ENCODE assay signal across 8 cellular contexts in genomic region chr17:59620064-59620359, GRCh38. TPM values are rescaled to one million over a fixed set of nuclear protein-coding genes. Genes with fewer than 3 reads are reported as not detected.
DNase-seq lines count a peak whose midpoint lies in the region; ATAC-seq and TF ChIP-seq lines count a peak whose summit lies in the region.

No MANE protein-coding gene starts in this region.

- no peak for DNase-seq in activated T-cell treated with anti-CD3 and anti-CD28 coated beads, Interleukin-2, amount 50 U/mL, for 24 hours
- DNase-seq in activated T-cell treated with anti-CD3 and anti-CD28 coated beads, Interleukin-2, amount 50 U/mL, for 1 hour, result no peak
- DNase-seq in activated naive CD8-positive, alpha-beta T cell treated with anti-CD3 and anti-CD28 coated beads for 36 hours, result no peak
- DNase-seq in thoracic aorta (ENCODE audit: low spot score), result no peak
- no peak for DNase-seq in iPS-NIHi7 (ENCODE audit: extremely low spot score)
- no peak for DNase-seq in HUDEP-2 (lab: John Stamatoyannopoulos, UW; ENCODE audit: unreplicated experiment in 76 of 76)

- H3K9me3 ChIP-seq in thoracic aorta, result no peaks in the 10 kb centered on the region

- H3K27ac ChIP-seq in layer of hippocampus (ENCODE audit: low read depth, low read length) (peak overlapping the region; percentile 99), thoracic aorta (peak overlapping the region; percentile 98 to 99)

- H3K36me3 Mint-ChIP-seq in activated T-cell treated with anti-CD3 and anti-CD28 coated beads, Interleukin-2, amount 50 U/mL, for 24 hours (ENCODE audit: low read depth), result peaks cover 55% of the 10 kb centered on the region
- H3K36me3 Mint-ChIP-seq in activated naive CD8-positive, alpha-beta T cell treated with anti-CD3 and anti-CD28 coated beads for 36 hours, result peaks cover 13% of the 10 kb centered on the region

- no peaks in the 10 kb centered on the region for H3K27me3 Mint-ChIP-seq in activated T-cell treated with anti-CD3 and anti-CD28 coated beads, Interleukin-2, amount 50 U/mL, for 24 hours
- H3K27me3 Mint-ChIP-seq in activated naive CD8-positive, alpha-beta T cell treated with anti-CD3 and anti-CD28 coated beads for 36 hours, result peaks cover 4% of the 10 kb centered on the region

- TF ChIP-seq CTCF in thoracic aorta (IDR thresholded peaks at IDR 0.05), result no peak

- H3K4me3 Mint-ChIP-seq in activated T-cell treated with anti-CD3 and anti-CD28 coated beads, Interleukin-2, amount 50 U/mL, for 24 hours, result peak overlapping the region; percentile 96
- peak overlapping the region; percentile 85 for H3K4me3 Mint-ChIP-seq in activated naive CD8-positive, alpha-beta T cell treated with anti-CD3 and anti-CD28 coated beads for 36 hours

- H3K9me3 Mint-ChIP-seq in activated T-cell treated with anti-CD3 and anti-CD28 coated beads, Interleukin-2, amount 50 U/mL, for 24 hours, result no peaks in the 10 kb centered on the region
- H3K9me3 Mint-ChIP-seq in activated naive CD8-positive, alpha-beta T cell treated with anti-CD3 and anti-CD28 coated beads for 36 hours, result no peaks in the 10 kb centered on the region

- H3K27ac Mint-ChIP-seq in activated T-cell treated with anti-CD3 and anti-CD28 coated beads, Interleukin-2, amount 50 U/mL, for 24 hours, result peak overlapping the region; percentile 100
- peak overlapping the region; percentile 95 for H3K27ac Mint-ChIP-seq in activated naive CD8-positive, alpha-beta T cell treated with anti-CD3 and anti-CD28 coated beads for 36 hours

- peaks cover 56% of the 10 kb centered on the region for H3K4me1 Mint-ChIP-seq in activated T-cell treated with anti-CD3 and anti-CD28 coated beads, Interleukin-2, amount 50 U/mL, for 24 hours (ENCODE audit: low read depth)
- H3K4me1 Mint-ChIP-seq in activated naive CD8-positive, alpha-beta T cell treated with anti-CD3 and anti-CD28 coated beads for 36 hours, result peaks cover 42% of the 10 kb centered on the region

- H3K4me1 ChIP-seq in thoracic aorta (ENCODE audit: control insufficient read depth in 1 of 2, low read depth in 2 of 2), result peaks cover 39 to 42% of the 10 kb centered on the region in 2 donors

- no peaks in the 10 kb centered on the region for H3K27me3 ChIP-seq in layer of hippocampus (ENCODE audit: control insufficient read depth, insufficient read depth, low read length)
- no peaks in the 10 kb centered on the region for H3K27me3 ChIP-seq in thoracic aorta (replicated peaks; ENCODE audit: insufficient read depth)

- no peaks in the 10 kb centered on the region for H3K36me3 ChIP-seq in thoracic aorta

- ATAC-seq in thoracic aorta (ENCODE audit: insufficient number of reproducible peaks, low FRiP score, low read depth) (no peak), GM18868 (IDR thresholded peaks at IDR 0.05; ENCODE audit: unreplicated experiment) (no peak)

- H3K4me3 ChIP-seq in thoracic aorta, result peak overlapping the region; percentile 98

RNA-seq across cellular contexts. Expression of gene CLTC, which starts 0.3 kb away (rescaled TPM):
- total RNA-seq in activated naive CD8-positive, alpha-beta T cell treated with anti-CD3 and anti-CD28 coated beads for 36 hours, result 100 to 1,000 TPM; 154 to 161 TPM
- 100 to 1,000 TPM; 273 to 285 TPM for total RNA-seq in thoracic aorta

RNA-seq across cellular contexts. Expression of gene DHX40, which starts 54.6 kb away (rescaled TPM):
- total RNA-seq in activated naive CD8-positive, alpha-beta T cell treated with anti-CD3 and anti-CD28 coated beads for 36 hours, result 10 to 100 TPM; 23.3 to 24.0 TPM
- total RNA-seq in thoracic aorta, result 10 to 100 TPM; 31.3 to 33.4 TPM
